Comparison of ENCODE assay signal across 19 cellular contexts in the genomic region with DNA sequence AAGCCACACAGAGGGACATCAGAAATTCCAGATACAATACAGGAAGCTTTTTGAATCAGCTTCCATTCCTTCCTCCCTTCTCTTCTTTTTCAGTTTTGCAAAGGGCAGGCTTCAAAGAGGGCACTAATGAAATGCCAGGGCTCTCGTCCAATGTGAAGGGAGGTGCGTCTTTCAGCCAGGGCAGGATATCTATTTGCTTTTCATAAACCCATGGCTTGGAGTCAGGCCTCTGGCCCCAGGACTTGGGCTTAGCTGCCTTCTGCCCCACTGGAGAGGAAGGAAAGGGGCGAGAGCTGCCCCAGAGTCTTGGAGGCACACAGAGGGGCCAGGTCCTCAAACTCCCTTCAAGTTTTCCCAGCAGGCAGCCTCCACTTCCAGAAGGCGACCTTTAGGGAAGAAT.
DNase-seq lines count a peak whose midpoint lies in the region; ATAC-seq and TF ChIP-seq lines count a peak whose summit lies in the region.
"Had no signal": no experiment of that assay in that cellular context is flagged by ENCODE, and none has a peak within 500 bp of the region (broad histone marks: within the 10 kb centered on the region; RNA-seq: fewer than 3 reads in every experiment).

No MANE protein-coding gene starts in this region.

- peak; percentile 68 for ATAC-seq in left ventricle myocardium superior
- no peak for ATAC-seq in PC-3
- ATAC-seq in GM19467 (IDR thresholded peaks at IDR 0.05; ENCODE audit: unreplicated experiment): no peak
- ATAC-seq: HCT116 had no signal

- no peak overlapping the region for H2AFZ ChIP-seq in PC-3 (ENCODE audit: low read length)

- TF ChIP-seq CTCF in PC-3 (conservative IDR thresholded peaks at IDR 0.05; ENCODE audit: low read depth, low read length) (no peak), nephron progenitor cell (IDR thresholded peaks at IDR 0.05) (no peak)

- DNase-seq in left ventricle myocardium superior: no peak
- no peak for DNase-seq in cardiac septum (ENCODE audit: low spot score)
- peak; percentile 3 for DNase-seq in PC-3
- no peak for DNase-seq in nephron progenitor cell
- no peak for DNase-seq in stimulated activated CD4-positive, alpha-beta T cell treated with anti-CD3 and anti-CD28 coated beads, Interleukin-2, amount 100 ng/mL, for 48 hours
- DNase-seq: ACHN; BE2C; Caco-2; CD4-positive, alpha-beta T cell; DMS153; DND-41; EL; GOT3; H7; HFFc6 had no signal

- peaks cover 25% of the 10 kb centered on the region for H3K4me1 Mint-ChIP-seq in nephron progenitor cell

- H3K4me1 ChIP-seq in PC-3 (ENCODE audit: insufficient read depth, low read length): peaks cover 18% of the 10 kb centered on the region
- H3K4me1 ChIP-seq: BE2C, Caco-2 had no signal

- CTCF ChIA-PET in PC-3 (lab: Charles Lee): no interaction called here

- H3K9me3 Mint-ChIP-seq in nephron progenitor cell: peaks cover 27% of the 10 kb centered on the region
- H3K9me3 Mint-ChIP-seq: CD4-positive, alpha-beta T cell; HFFc6 had no signal

- no TSS peak for BruUV-seq in PC-3 (replicated peaks; lab: Mats Ljungman, UMichigan)

- POLR2A ChIA-PET in PC-3 (lab: Charles Lee; ENCODE audit: unreplicated experiment): no interaction called here

- H3K9me2 ChIP-seq in PC-3 (replicated peaks; ENCODE audit: low read length): no peaks in the 10 kb centered on the region

- H3K36me3 Mint-ChIP-seq in nephron progenitor cell (ENCODE audit: low read depth): peaks cover 35% of the 10 kb centered on the region

- no peaks in the 10 kb centered on the region for H3K9me3 ChIP-seq in PC-3 (ENCODE audit: low read length)
- H3K9me3 ChIP-seq: Caco-2 had no signal

- peak overlapping the region; percentile 29 for H3K27ac Mint-ChIP-seq in nephron progenitor cell
- H3K27ac Mint-ChIP-seq: CD4-positive, alpha-beta T cell; HFFc6 had no signal

- H3K4me2 ChIP-seq in PC-3 (ENCODE audit: low read length): peak overlapping the region; percentile 42; the same call in 1 of the 2 replicates

- H3K27ac ChIP-seq in PC-3 (ENCODE audit: low read length): peak overlapping the region; percentile 85
- H3K27ac ChIP-seq: C4-2B, HL-60 had no signal

- H3K27me3 Mint-ChIP-seq in nephron progenitor cell (ENCODE audit: low read depth, poor library complexity): peaks cover 2% of the 10 kb centered on the region
- H3K27me3 Mint-ChIP-seq: CD4-positive, alpha-beta T cell had no signal

- H3K4me3 ChIP-seq in PC-3 (ENCODE audit: low read length): no peak overlapping the region

- no peaks in the 10 kb centered on the region for H3F3A ChIP-seq in PC-3 (ENCODE audit: low read length, unreplicated experiment)

- intact Hi-C loops in left ventricle myocardium superior (cut with micrococcal nuclease) (no loop called here), cardiac septum (cut with DNase I) (no loop called here), PC-3 (cut with micrococcal nuclease) (loop anchor here (5.0 kb wide), 1 partner anchor 299 kb away; no protein-coding TSS in a partner anchor)

- no peaks in the 10 kb centered on the region for H4K20me1 ChIP-seq in PC-3 (ENCODE audit: low read length)

- H3K27me3 ChIP-seq in PC-3 (ENCODE audit: low read length): no peaks in the 10 kb centered on the region
- H3K27me3 ChIP-seq: BE2C had no signal

- H3K36me3 ChIP-seq in PC-3 (ENCODE audit: low read depth, low read length): peaks cover 9% of the 10 kb centered on the region; the same call in 1 of the 2 replicates
- H3K36me3 ChIP-seq: BE2C had no signal

- no peaks in the 10 kb centered on the region for H3K79me2 ChIP-seq in PC-3 (ENCODE audit: low read length)

- no peak overlapping the region for H3K4me3 Mint-ChIP-seq in nephron progenitor cell
- H3K4me3 Mint-ChIP-seq: CD4-positive, alpha-beta T cell; HFFc6 had no signal

- peak overlapping the region; percentile 33 for H3K9ac ChIP-seq in PC-3 (ENCODE audit: low read length)
